Comparison of ENCODE assay signal across 1 cellular context in genomic region chr2:100393362-100393761, GRCh38.
TF ChIP-seq lines count a peak whose summit lies in the region.

No MANE protein-coding gene starts in this region.

TF ChIP-seq in GM23338, 12 proteins besides CTCF, POLR2A, EP300 and RAD21 (continued from another document):
- no peak for TF ChIP-seq ZNF462 (CRISPR knock-in tag; IDR thresholded peaks at IDR 0.05)
- TF ChIP-seq EZH2phosphoT487 (IDR thresholded peaks at IDR 0.05; ENCODE audit: unreplicated experiment) = no peak
- TF ChIP-seq JUNB (IDR thresholded peaks at IDR 0.05; ENCODE audit: unreplicated experiment) = no peak
- TF ChIP-seq STAT1 (IDR thresholded peaks at IDR 0.05; ENCODE audit: unreplicated experiment) = no peak
- no peak for TF ChIP-seq CREB1 (CRISPR knock-in tag; IDR thresholded peaks at IDR 0.05; ENCODE audit: low read depth)
